Comparison of ENCODE assay signal across 28 cellular contexts in the genomic region with DNA sequence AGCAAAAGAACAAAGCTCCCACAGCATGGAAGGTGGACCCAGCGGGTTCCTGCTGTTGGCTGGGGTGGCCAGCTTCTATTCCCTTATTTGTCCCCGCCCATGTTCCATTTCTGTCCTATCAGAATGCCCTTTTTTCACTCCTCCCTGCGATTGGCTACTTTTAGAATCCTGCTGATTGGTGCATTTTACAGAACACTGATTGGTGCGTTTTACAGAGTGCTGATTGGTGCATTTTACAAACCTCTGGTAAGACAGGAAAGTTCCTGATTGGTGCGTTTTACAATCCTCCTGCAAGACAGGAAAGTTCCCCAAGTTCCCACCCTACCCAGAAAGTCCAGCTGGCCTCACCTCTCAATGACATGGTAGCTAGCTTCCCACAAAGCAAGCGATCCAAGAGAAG.
"Had no signal": no experiment of that assay in that cellular context is flagged by ENCODE, and none has a peak within 500 bp of the region (broad histone marks: within the 10 kb centered on the region; RNA-seq: fewer than 3 reads in every experiment).

No MANE protein-coding gene starts in this region.

- DNase-seq: activated CD4-positive, alpha-beta memory T cell treated with anti-CD3 and anti-CD28 coated beads, Interleukin-2, amount 10 ng/mL, durations not matched to agents 7 days and 5 days; activated CD4-positive, alpha-beta T cell treated with anti-CD3 and anti-CD28 coated beads for 1 hour; activated CD4-positive, alpha-beta T cell treated with anti-CD3 and anti-CD28 coated beads for 36 hours; activated CD4-positive, alpha-beta T cell treated with anti-CD3 and anti-CD28 coated beads for 48 hours; activated CD4-positive, alpha-beta T cell treated with anti-CD3 and anti-CD28 coated beads, Interleukin-2, amount 10 ng/mL, durations not matched to agents 7 days and 5 days; activated CD4-positive, alpha-beta T cell treated with anti-CD3 and anti-CD28 coated beads, Interleukin-2, amount 50 U/mL, for 48 hours; activated CD4-positive, CD25-positive, alpha-beta regulatory T cell; activated CD8-positive, alpha-beta memory T cell treated with anti-CD3 and anti-CD28 coated beads, Interleukin-2, amount 50 U/mL, for 4 hours; activated CD8-positive, alpha-beta T cell treated with anti-CD3 and anti-CD28 coated beads, Interleukin-2, amount 10 ng/mL, durations not matched to agents 7 days and 5 days; activated effector memory CD4-positive, alpha-beta T cell treated with Interleukin-2 at 50 U/mL for 16 hours; activated gamma-delta T cell; activated naive CD4-positive, alpha-beta T cell treated with anti-CD3 and anti-CD28 coated beads, Interleukin-2, amount 10 ng/mL, durations not matched to agents 7 days and 5 days; activated naive CD4-positive, alpha-beta T cell treated with Interleukin-2 at 50 U/mL for 16 hours; activated T-cell treated with anti-CD3 and anti-CD28 coated beads, Interleukin-2, amount 50 U/mL, for 24 hours; activated T-cell treated with anti-CD3 and anti-CD28 coated beads, Interleukin-2, amount 50 U/mL, for 48 hours; amygdala; anterior cingulate cortex; caudate nucleus; cerebellar nuclear complex; T-helper 1 cell; T-helper 2 cell; T-helper 9 cell; WERI-Rb-1 had no signal

- H3K4me1 ChIP-seq: ascending aorta had no signal

- H3K36me3 ChIP-seq: ascending aorta, cardiac muscle cell, WERI-Rb-1 had no signal

- H3K9me3 ChIP-seq: ascending aorta had no signal

- FAIRE-seq: TTC549 had no signal

- H3K4me3 ChIP-seq: ascending aorta, cardiac muscle cell had no signal

- H3K27ac ChIP-seq: ascending aorta, cardiac muscle cell, WERI-Rb-1 had no signal

- ATAC-seq: activated CD4-positive, alpha-beta T cell treated with anti-CD3 and anti-CD28 coated beads for 36 hours; activated CD4-positive, CD25-positive, alpha-beta regulatory T cell treated with anti-CD3 and anti-CD28 coated beads, Interleukin-2, amount 50 U/mL, for 24 hours; activated CD8-positive, alpha-beta T cell treated with anti-CD3 and anti-CD28 coated beads, Interleukin-2, amount 10 ng/mL, durations not matched to agents 7 days and 5 days; WTC11 had no signal

- H3K27me3 ChIP-seq: ascending aorta, cardiac muscle cell had no signal
